Comparison of ENCODE assay signal across 22 cellular contexts in genomic region chr4:84491420-84491819, GRCh38. TPM values are rescaled to one million over a fixed set of nuclear protein-coding genes. Genes with fewer than 3 reads are reported as not detected.
DNase-seq lines count a peak whose midpoint lies in the region; ATAC-seq, FAIRE-seq and TF ChIP-seq lines count a peak whose summit lies in the region.
"Had no signal": no experiment of that assay in that cellular context is flagged by ENCODE, and none has a peak within 500 bp of the region (broad histone marks: within the 10 kb centered on the region; RNA-seq: fewer than 3 reads in every experiment).

No MANE protein-coding gene starts in this region.

- no peak for FAIRE-seq in H1 (lab: Jason Lieb, UNC)
- FAIRE-seq: G401.6 had no signal

- H4K91ac ChIP-seq in H1 (replicated peaks; ENCODE audit: insufficient read length, low read length), result no peak overlapping the region

- no peak overlapping the region for H3K23ac ChIP-seq in H1 (ENCODE audit: insufficient read length)

- no peak overlapping the region for H3K56ac ChIP-seq in H1 (replicated peaks; ENCODE audit: insufficient read length, low read depth, low read length)

- no peak for TF ChIP-seq RAD21 in H1 (IDR thresholded peaks at IDR 0.05 in 1 of 2, conservative IDR thresholded peaks at IDR 0.05 in 1 of 2; ENCODE audit: low read depth in 2 of 2, low read length in 2 of 2)

- no peak overlapping the region for H2AK5ac ChIP-seq in H1 (ENCODE audit: low read depth, low read length)

- no peak overlapping the region for H2BK15ac ChIP-seq in H1 (ENCODE audit: low read length)

- H3K27me3 Mint-ChIP-seq in GM23338 (ENCODE audit: insufficient read depth, low read depth, poor library complexity) (peaks cover 96% of the 10 kb centered on the region), glutamatergic neuron (ENCODE audit: unreplicated experiment) (peaks cover 34% of the 10 kb centered on the region)

- H2BK12ac ChIP-seq in H1 (ENCODE audit: low read depth, low read length), result no peak overlapping the region

- intact Hi-C loops in left ventricle myocardium superior (cut with micrococcal nuclease), result no loop called here

- peaks cover 45% of the 10 kb centered on the region for H3K4me1 ChIP-seq in GM23338 (ENCODE audit: insufficient read depth)
- H3K4me1 ChIP-seq in H1 (replicated peaks in 1 of 4; ENCODE audit: control insufficient read depth in 3 of 4, insufficient read depth in 4 of 4, low read length in 3 of 4), result peaks cover 6 to 9% (median 8%) of the 10 kb centered on the region in 4 experiments

- CTCF ChIA-PET in H1 (lab: Charles Lee; ENCODE audit: partially characterized antibody), result interaction anchor here (0.6 to 5.1 kb wide), 9 partner anchors 9 to 1006 kb away, joined by 3 to 55 read pairs (median 5); no protein-coding TSS in a partner anchor

- no peak for TF ChIP-seq POLR2A in H1 (IDR thresholded peaks at IDR 0.05; ENCODE audit: control extremely low read depth in 1 of 2, low read depth in 2 of 2, low read length in 2 of 2)

- peaks cover 13% of the 10 kb centered on the region; the same call in 1 of the 2 replicates for H3K23me2 ChIP-seq in H1 (ENCODE audit: low read depth, low read length)

- no peaks in the 10 kb centered on the region for H3K9me2 ChIP-seq in GM23338 (ENCODE audit: insufficient read depth)

- 2% methylated on average over 6 of the region's 6 CpGs; no CpG with 5 or more reads in 1 of the 2 experiments for WGBS in H1 (ENCODE audit: extremely low coverage in 1 of 2, insufficient coverage in 1 of 2, insufficient read length in 1 of 2, insufficient replicate concordance in 2 of 2, low coverage in 1 of 2, low lambda C conversion rate in 2 of 2, missing lambda C conversion rate in 1 of 2), 2 experiments

- H4K5ac ChIP-seq in H1 (ENCODE audit: insufficient read length, low read depth, low read length), result no peak overlapping the region

- no peak overlapping the region for H2BK120ac ChIP-seq in H1 (replicated peaks; ENCODE audit: low read depth, low read length)

- H3K36me3 Mint-ChIP-seq in GM23338 (ENCODE audit: low read depth), result no peaks in the 10 kb centered on the region
- H3K36me3 Mint-ChIP-seq in glutamatergic neuron (ENCODE audit: unreplicated experiment), result no peaks in the 10 kb centered on the region

- POLR2A ChIA-PET in H1 (lab: Charles Lee; ENCODE audit: partially characterized antibody), result no interaction called here

- H3K9me3 ChIP-seq in H1 (ENCODE audit: insufficient read depth in 2 of 2, low read depth in 1 of 2, low read length in 1 of 2), result no peaks in the 10 kb centered on the region
- H3K9me3 ChIP-seq: Peyer's patch had no signal

- TF ChIP-seq EP300 in H1 (IDR thresholded peaks at IDR 0.05; ENCODE audit: borderline replicate concordance in 1 of 2, low read depth in 2 of 2, low read length in 2 of 2), result no peak

- no peaks in the 10 kb centered on the region for H3K79me2 ChIP-seq in GM23338 (replicated peaks; ENCODE audit: insufficient read depth)
- H3K79me2 ChIP-seq in H1 (ENCODE audit: control insufficient read depth in 1 of 2, insufficient read depth in 2 of 2, low read length in 2 of 2), result no peaks in the 10 kb centered on the region

- no peak overlapping the region for H3K18ac ChIP-seq in H1 (ENCODE audit: extremely low read depth, low read length)

- H3K36me3 ChIP-seq in GM23338 (ENCODE audit: insufficient read depth) (no peaks in the 10 kb centered on the region), H1 (ENCODE audit: control insufficient read depth in 2 of 4, insufficient read depth in 4 of 4, low read length in 3 of 4) (no peaks in the 10 kb centered on the region)
- H3K36me3 ChIP-seq: BLaER1 treated with 17β-estradiol and CSF1 and Interleukin-3, amounts not matched to agents 10 nM and 100 nM; Peyer's patch had no signal

- no peak overlapping the region for H3K27ac ChIP-seq in GM23338 (ENCODE audit: low read depth)
- H3K27ac ChIP-seq in H1 (ENCODE audit: low read depth, low read length), result no peak overlapping the region
- H3K27ac ChIP-seq: BLaER1 treated with 17β-estradiol and CSF1 and Interleukin-3, amounts not matched to agents 10 nM and 100 nM; KMS-11; Peyer's patch had no signal

- H2AFZ ChIP-seq in GM23338 (no peak overlapping the region), H1 (ENCODE audit: low read length) (no peak overlapping the region)

- H3K4me3 ChIP-seq in GM23338 (no peak overlapping the region), H1 (ENCODE audit: extremely low read depth in 1 of 4, insufficient read depth in 2 of 4, low read depth in 3 of 4, low read length in 4 of 4) (no peak overlapping the region)
- H3K4me3 ChIP-seq: BLaER1 treated with 17β-estradiol and CSF1 and Interleukin-3, amounts not matched to agents 10 nM and 100 nM; Peyer's patch had no signal

- peaks cover 10% of the 10 kb centered on the region; the same call in 1 of the 2 replicates for H4K20me1 ChIP-seq in GM23338 (replicated peaks; ENCODE audit: insufficient read depth)
- H4K20me1 ChIP-seq in H1 (replicated peaks in 1 of 2; ENCODE audit: control insufficient read depth in 1 of 2, insufficient read depth in 2 of 2, low read length in 2 of 2), result peaks cover under 1 to 4% of the 10 kb centered on the region in 2 experiments
- H4K20me1 ChIP-seq: BLaER1 treated with 17β-estradiol and CSF1 and Interleukin-3, amounts not matched to agents 10 nM and 100 nM had no signal

- H3K14ac ChIP-seq in H1 (ENCODE audit: insufficient read length), result no peak overlapping the region

- peaks cover 100% of the 10 kb centered on the region for H3K27me3 ChIP-seq in GM23338 (ENCODE audit: insufficient read depth)
- peaks cover 52 to 96% (median 86%) of the 10 kb centered on the region in 4 experiments for H3K27me3 ChIP-seq in H1 (replicated peaks in 1 of 4; ENCODE audit: control insufficient read depth in 3 of 4, extremely low read depth in 1 of 4, insufficient read depth in 3 of 4, low read length in 3 of 4)

- peak overlapping the region; percentile 14; the same call in 1 of the 3 replicates for H3K4me3 Mint-ChIP-seq in GM23338
- H3K4me3 Mint-ChIP-seq in glutamatergic neuron (ENCODE audit: unreplicated experiment), result peak overlapping the region; percentile 37
- H3K4me3 Mint-ChIP-seq: CD4-positive, alpha-beta T cell had no signal

- no peak overlapping the region for H2BK5ac ChIP-seq in H1 (ENCODE audit: low read depth, low read length)

- no peak overlapping the region for H4K8ac ChIP-seq in H1 (ENCODE audit: extremely low read depth, insufficient read depth, low read length)

- no peak overlapping the region for H3K4ac ChIP-seq in H1 (replicated peaks; ENCODE audit: insufficient read length, low read depth, low read length)

- no peaks in the 10 kb centered on the region for H3K79me1 ChIP-seq in H1 (ENCODE audit: low read depth, low read length)

- TF ChIP-seq CTCF in GM23338 (conservative IDR thresholded peaks at IDR 0.05; ENCODE audit: low read depth in 2 of 2) (no peak), H1 (IDR thresholded peaks at IDR 0.05; ENCODE audit: control extremely low read depth in 1 of 3, insufficient read depth in 1 of 3, low read depth in 1 of 3, low read length in 3 of 3) (no peak), glutamatergic neuron (IDR thresholded peaks at IDR 0.05; ENCODE audit: partially characterized antibody, unreplicated experiment) (no peak)

- no peak for ATAC-seq in GM23338
- ATAC-seq in left ventricle myocardium superior, result no peak

- H3K27ac Mint-ChIP-seq in GM23338, result no peak overlapping the region
- H3K27ac Mint-ChIP-seq in glutamatergic neuron (ENCODE audit: unreplicated experiment), result peak overlapping the region; percentile 7
- H3K27ac Mint-ChIP-seq: CD4-positive, alpha-beta T cell had no signal

- H3K4me1 Mint-ChIP-seq in GM23338 (peaks cover 38% of the 10 kb centered on the region), glutamatergic neuron (ENCODE audit: low read depth, unreplicated experiment) (peaks cover 17% of the 10 kb centered on the region)

- H2BK20ac ChIP-seq in H1 (ENCODE audit: low read length), result no peak overlapping the region

- H3K9ac ChIP-seq in H1 (replicated peaks in 1 of 4; ENCODE audit: extremely low read depth in 1 of 4, low read depth in 3 of 4, low read length in 3 of 4), result no peak overlapping the region
- H3K9ac ChIP-seq: BLaER1 treated with 17β-estradiol and CSF1 and Interleukin-3, amounts not matched to agents 10 nM and 100 nM; KMS-11 had no signal

- DNase-seq in GM23338 (ENCODE audit: low spot score) (peak; percentile 49), H1 (ENCODE audit: low read depth in 1 of 2, low spot score in 2 of 2) (no peak), glutamatergic neuron (no peak), retina (peak; percentile 58), left ventricle myocardium superior (no peak), NCI-H526 (lab: John Stamatoyannopoulos, UW) (no peak)
- DNase-seq in activated effector memory CD4-positive, alpha-beta T cell treated with Interleukin-2 at 50 U/mL for 16 hours, result no peak
- DNase-seq: CD4-positive, alpha-beta T cell; GOT3; HCEC 1CT; IMR-90; MM.1S; NCI-H1417; NCI-H1694; NCI-H2029 treated with DMSO at 0.1 percent for 48 hours; NCI-H446 treated with DMSO at 0.1 percent for 48 hours; NCI-H526 treated with DMSO at 0.1 percent for 48 hours; Peyer's patch; SHP77 treated with DMSO at 0.1 percent for 48 hours had no signal

- H3K9me3 Mint-ChIP-seq in GM23338, result peaks cover 3% of the 10 kb centered on the region; the same call in 2 of the 3 replicates
- peaks cover 19% of the 10 kb centered on the region for H3K9me3 Mint-ChIP-seq in glutamatergic neuron (ENCODE audit: unreplicated experiment)

- H3K4me2 ChIP-seq in GM23338 (peak overlapping the region; percentile 30; the same call in 1 of the 2 replicates), H1 (ENCODE audit: insufficient read depth in 1 of 2, low read depth in 2 of 2, low read length in 2 of 2) (no peak overlapping the region; a peak in 1 of 4 replicates)
- H3K4me2 ChIP-seq: BLaER1 treated with 17β-estradiol and CSF1 and Interleukin-3, amounts not matched to agents 10 nM and 100 nM; KMS-11 had no signal

- H3F3A ChIP-seq in GM23338 (replicated peaks; ENCODE audit: low read depth), result 0 out of 2 replicates have a peak, but pooled peaks cover 5% of the 10 kb centered on the region

TF ChIP-seq in H1, 55 proteins besides CTCF, POLR2A, EP300 and RAD21 (continues in another document):
- TF ChIP-seq MAFK (IDR thresholded peaks at IDR 0.05; ENCODE audit: low read depth, low read length) (no peak), ASH2L (IDR thresholded peaks at IDR 0.05; ENCODE audit: low read length) (no peak)

RNA-seq across cellular contexts. Expression of gene NKX6-1, which starts 7.7 kb away (rescaled TPM):
- total RNA-seq in GM23338 (2014; rRNA removed; shearing (Covaris generic)), result 0.07 TPM in 1 of 2 replicates, not detected in the other
- polyA plus RNA-seq in GM23338 (2016; fragmentation: Nextera tagmentation; extraction: Ambion mirVana), result not detected in 2 replicates
- total RNA-seq in H1 (2021; fragmentation: NEBNext Ultra II Directional; extraction: Animal tissue kit (Norgen Biotek cat#: 25700)), result 0.19 and 0.45 TPM in 2 replicates
- 0.03 and 0.13 TPM in 2 replicates for polyA plus RNA-seq in H1 (2011; rRNA removed)
- polyA plus RNA-seq in H1 (2011; cell fraction: cytosol; rRNA removed), result 0.05 TPM
- 0.06 TPM for polyA plus RNA-seq in H1 (2011; cell fraction: nucleus; rRNA removed)
- 0.08 TPM in 1 of 4 replicates, not detected in the others for polyA plus RNA-seq in H1 (2012, experiment 1 of 2)
- not detected for polyA plus RNA-seq in H1 (2012, experiment 2 of 2)
- polyA plus RNA-seq in H1 (2013, experiment 1 of 2), result 0.08 TPM
- 0.06 TPM for polyA plus RNA-seq in H1 (2013, experiment 2 of 2)
- polyA minus RNA-seq in H1 (2011; rRNA and poly(A)+ RNA removed), result not detected in 2 replicates
- polyA minus RNA-seq in H1 (2011; cell fraction: cytosol; rRNA and poly(A)+ RNA removed), result not detected
- polyA minus RNA-seq in H1 (2011; cell fraction: nucleus; rRNA and poly(A)+ RNA removed), result not detected
- total RNA-seq in glutamatergic neuron (ENCODE audit: unreplicated experiment), result 25.6 TPM
- not detected for total RNA-seq in left ventricle myocardium superior
- total RNA-seq: CD4-positive, alpha-beta T cell; Peyer's patch had no signal

Comparison
In these comparisons a context has a peak if more than half of its experiments do, and no peak if none do; other contexts are left out.
1. DNase-seq: peak in GM23338 (single experiment) and retina (single experiment); none in H1 (0 of 2), glutamatergic neuron (single experiment), left ventricle myocardium superior (single experiment), activated effector memory CD4-positive, alpha-beta T cell treated with Interleukin-2 at 50 U/mL for 16 hours (single experiment) and NCI-H526 (0 of 2).
2. RNA of gene NKX6-1, which starts 7.7 kb away (total RNA-seq): 25.6 TPM in glutamatergic neuron (single experiment); 0.19 to 0.45 TPM in H1, 0.07 TPM in GM23338 and not detected in left ventricle myocardium superior (single experiment); every median in the first group is over 10 times any median in the second.